10 cellular contexts compared by ENCODE assay signal in the genomic region with DNA sequence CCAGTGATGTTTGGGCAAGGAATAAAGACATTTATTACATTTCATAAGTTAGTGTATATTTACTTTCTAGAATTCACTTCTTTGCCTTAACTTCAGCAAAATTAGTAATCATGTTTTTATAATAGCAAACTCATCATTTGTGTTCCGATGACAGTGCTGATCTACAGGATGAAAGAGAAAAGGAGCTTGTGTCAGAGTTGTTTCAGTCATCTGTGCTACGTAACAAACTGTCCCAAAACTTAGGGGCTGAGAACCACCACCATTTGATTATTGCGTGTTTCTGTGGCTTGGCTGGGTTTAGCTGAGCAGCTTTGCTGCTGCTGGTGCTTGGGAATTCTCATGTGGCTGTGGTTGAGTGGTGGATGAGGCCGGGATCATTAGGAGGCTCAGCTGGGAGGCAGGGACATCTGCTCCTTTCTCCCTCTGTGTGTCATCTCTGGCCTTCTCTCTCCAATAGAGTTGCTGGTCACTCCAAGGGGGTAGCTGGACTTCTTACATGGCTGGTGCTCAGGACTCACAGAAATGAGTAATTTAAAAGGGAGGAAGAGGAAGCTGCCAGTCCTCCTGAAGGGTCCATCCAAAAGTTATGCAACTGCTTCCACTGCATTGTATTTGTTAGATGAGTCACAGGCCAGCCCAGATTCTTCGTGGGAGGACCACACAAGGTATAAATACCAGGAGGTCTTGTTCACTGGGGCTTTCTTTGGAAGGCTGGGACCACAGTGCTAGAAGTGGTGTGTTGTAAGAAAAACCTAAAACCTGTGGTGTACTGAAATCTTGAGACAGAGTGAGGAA. TPM values are rescaled to one million over a fixed set of nuclear protein-coding genes. Genes with fewer than 3 reads are reported as not detected.
DNase-seq lines count a peak whose midpoint lies in the region; ATAC-seq and TF ChIP-seq lines count a peak whose summit lies in the region.
"Had no signal": no experiment of that assay in that cellular context is flagged by ENCODE, and none has a peak within 500 bp of the region (broad histone marks: within the 10 kb centered on the region; RNA-seq: fewer than 3 reads in every experiment).

No MANE protein-coding gene starts in this region.

- no peak overlapping the region for H3K27ac ChIP-seq in spleen
- H3K27ac ChIP-seq in CD8-positive, alpha-beta memory T cell (ENCODE audit: low read depth, low read length), result no peak overlapping the region

- no peaks in the 10 kb centered on the region for H3K27me3 Mint-ChIP-seq in type B pancreatic cell
- no peaks in the 10 kb centered on the region for H3K27me3 Mint-ChIP-seq in CD8-positive, alpha-beta memory T cell
- H3K27me3 Mint-ChIP-seq in effector memory CD8-positive, alpha-beta T cell, result no peaks in the 10 kb centered on the region

- H3K4me1 Mint-ChIP-seq in type B pancreatic cell (ENCODE audit: unreplicated experiment), result peaks cover 18% of the 10 kb centered on the region
- H3K4me1 Mint-ChIP-seq in CD8-positive, alpha-beta memory T cell, result no peaks in the 10 kb centered on the region
- no peaks in the 10 kb centered on the region for H3K4me1 Mint-ChIP-seq in effector memory CD8-positive, alpha-beta T cell (ENCODE audit: low read depth in 2 of 2)
- H3K4me1 Mint-ChIP-seq: activated naive CD4-positive, alpha-beta T cell treated with anti-CD3 and anti-CD28 coated beads, Interleukin-2, amount 10 ng/mL, durations not matched to agents 7 days and 5 days had no signal

- H3K4me3 ChIP-seq in astrocyte of the spinal cord (ENCODE audit: low read depth, low read length), result no peak overlapping the region
- no peak overlapping the region for H3K4me3 ChIP-seq in spleen
- H3K4me3 ChIP-seq in CD8-positive, alpha-beta memory T cell (ENCODE audit: low read length), result no peak overlapping the region

- no peaks in the 10 kb centered on the region for H3K9me3 ChIP-seq in spleen
- H3K9me3 ChIP-seq in CD8-positive, alpha-beta memory T cell (ENCODE audit: low read length), result no peaks in the 10 kb centered on the region

- no peak for TF ChIP-seq POLR2A in spleen (IDR thresholded peaks at IDR 0.05)

- H3K27me3 ChIP-seq in spleen (replicated peaks in 1 of 7), result no peaks in the 10 kb centered on the region
- no peaks in the 10 kb centered on the region for H3K27me3 ChIP-seq in CD8-positive, alpha-beta memory T cell (ENCODE audit: insufficient read depth, low read length, poor library complexity, severe bottlenecking)

- POLR2A ChIA-PET in CD8-positive, alpha-beta memory T cell (lab: Charles Lee), result no interaction called here

- H3K4me3 Mint-ChIP-seq in type B pancreatic cell, result no peak overlapping the region
- no peak overlapping the region for H3K4me3 Mint-ChIP-seq in CD8-positive, alpha-beta memory T cell
- H3K4me3 Mint-ChIP-seq in effector memory CD8-positive, alpha-beta T cell, result no peak overlapping the region
- H3K4me3 Mint-ChIP-seq: activated naive CD4-positive, alpha-beta T cell treated with anti-CD3 and anti-CD28 coated beads, Interleukin-2, amount 10 ng/mL, durations not matched to agents 7 days and 5 days had no signal

- in situ Hi-C loops in astrocyte of the spinal cord (cut with HindIII; ENCODE audit: low sequenced_read_pairs), result no loop called here

- no peak for ATAC-seq in effector memory CD8-positive, alpha-beta T cell (replicated peaks)

- WGBS in spleen, 5 donors, result 71 to 83% (median 77%) methylated on average over 5 of the region's 5 CpGs

- H3K27ac Mint-ChIP-seq in type B pancreatic cell, result no peak overlapping the region
- H3K27ac Mint-ChIP-seq in CD8-positive, alpha-beta memory T cell, result no peak overlapping the region
- no peak overlapping the region for H3K27ac Mint-ChIP-seq in effector memory CD8-positive, alpha-beta T cell
- H3K27ac Mint-ChIP-seq: activated naive CD4-positive, alpha-beta T cell treated with anti-CD3 and anti-CD28 coated beads, Interleukin-2, amount 10 ng/mL, durations not matched to agents 7 days and 5 days had no signal

- CTCF ChIA-PET in CD8-positive, alpha-beta memory T cell (lab: Charles Lee), result interaction anchor here (0.6 kb wide), 1 partner anchor 265 kb away, joined by 3 read pairs; no protein-coding TSS in a partner anchor

- H3K36me3 Mint-ChIP-seq in type B pancreatic cell, result peaks cover 4% of the 10 kb centered on the region
- peaks cover 0 to 6% (median 2%) of the 10 kb centered on the region in 3 donors for H3K36me3 Mint-ChIP-seq in CD8-positive, alpha-beta memory T cell
- no peaks in the 10 kb centered on the region for H3K36me3 Mint-ChIP-seq in effector memory CD8-positive, alpha-beta T cell (ENCODE audit: insufficient read depth)
- H3K36me3 Mint-ChIP-seq: activated naive CD4-positive, alpha-beta T cell treated with anti-CD3 and anti-CD28 coated beads, Interleukin-2, amount 10 ng/mL, durations not matched to agents 7 days and 5 days had no signal

- H3K9me3 Mint-ChIP-seq in type B pancreatic cell, result peaks cover 9% of the 10 kb centered on the region
- H3K9me3 Mint-ChIP-seq in CD8-positive, alpha-beta memory T cell, result no peaks in the 10 kb centered on the region
- no peaks in the 10 kb centered on the region for H3K9me3 Mint-ChIP-seq in effector memory CD8-positive, alpha-beta T cell
- H3K9me3 Mint-ChIP-seq: activated naive CD4-positive, alpha-beta T cell treated with anti-CD3 and anti-CD28 coated beads, Interleukin-2, amount 10 ng/mL, durations not matched to agents 7 days and 5 days had no signal

- H3K4me1 ChIP-seq in spleen, result no peaks in the 10 kb centered on the region
- no peaks in the 10 kb centered on the region for H3K4me1 ChIP-seq in CD8-positive, alpha-beta memory T cell (ENCODE audit: insufficient read depth, low read length)

- no peaks in the 10 kb centered on the region for H3K36me3 ChIP-seq in spleen
- no peaks in the 10 kb centered on the region for H3K36me3 ChIP-seq in CD8-positive, alpha-beta memory T cell (ENCODE audit: insufficient read depth, low read length)

- intact Hi-C loops in spleen (cut with DNase I; ENCODE audit: low total_unique reads), result no loop called here

- no peak for TF ChIP-seq CTCF in astrocyte of the spinal cord (IDR thresholded peaks at IDR 0.05; ENCODE audit: low read depth, low read length)
- no peak for TF ChIP-seq CTCF in type B pancreatic cell (conservative IDR thresholded peaks at IDR 0.05)
- no peak for TF ChIP-seq CTCF in spleen (IDR thresholded peaks at IDR 0.05 in 8 of 11, conservative IDR thresholded peaks at IDR 0.05 in 3 of 11)

- DNase-seq in HT-29 (ENCODE audit: low spot score), result peak; percentile 18
- peak; percentile 97 for DNase-seq in astrocyte of the spinal cord (ENCODE audit: low read depth, low spot score)
- peak; percentile 97 for DNase-seq in kidney glomerular epithelial cell (lab: John Stamatoyannopoulos, UW)
- peak; percentile 31 for DNase-seq in type B pancreatic cell (ENCODE audit: extremely low spot score, unreplicated experiment)
- no peak for DNase-seq in stimulated activated CD4-positive, alpha-beta T cell treated with anti-CD3 and anti-CD28 coated beads, Interleukin-4, amount 100 ng/mL, for 1 hour
- no peak for DNase-seq in spleen
- no peak for DNase-seq in CD8-positive, alpha-beta memory T cell
- no peak for DNase-seq in effector memory CD8-positive, alpha-beta T cell
- DNase-seq: activated naive CD4-positive, alpha-beta T cell treated with anti-CD3 and anti-CD28 coated beads, Interleukin-2, amount 10 ng/mL, durations not matched to agents 7 days and 5 days had no signal

RNA-seq across cellular contexts. Expression of a gene that starts 43.4 kb away (rescaled TPM):
- total RNA-seq in HT-29 (2014; rRNA removed; shearing (Covaris generic)), result not detected in 2 replicates
- total RNA-seq in type B pancreatic cell (ENCODE audit: low replicate concordance), result 9.4 and 10.0 TPM in 2 replicates
- 10 to 100 TPM in 2 of 7 donors, 1 to 10 TPM in 5; 2.4 to 12.3 (median 8.3) TPM for total RNA-seq in spleen
- polyA plus RNA-seq in spleen, result 1 to 10 TPM; 7.5 to 8.6 (median 7.8) TPM
- under 1 TPM; 0.27 to 0.35 TPM for total RNA-seq in CD8-positive, alpha-beta memory T cell
- polyA plus RNA-seq in CD8-positive, alpha-beta memory T cell, result not detected
- total RNA-seq: NCI-H460 had no signal

Comparison
In these comparisons a context has a peak if more than half of its experiments do, and no peak if none do; other contexts are left out.
1. DNase-seq: peak in HT-29 (single experiment), astrocyte of the spinal cord (single experiment), kidney glomerular epithelial cell (single experiment) and type B pancreatic cell (single experiment); none in stimulated activated CD4-positive, alpha-beta T cell treated with anti-CD3 and anti-CD28 coated beads, Interleukin-4, amount 100 ng/mL, for 1 hour (single experiment), spleen (single experiment), CD8-positive, alpha-beta memory T cell (0 of 5) and effector memory CD8-positive, alpha-beta T cell (0 of 3).